In the genomic region with DNA sequence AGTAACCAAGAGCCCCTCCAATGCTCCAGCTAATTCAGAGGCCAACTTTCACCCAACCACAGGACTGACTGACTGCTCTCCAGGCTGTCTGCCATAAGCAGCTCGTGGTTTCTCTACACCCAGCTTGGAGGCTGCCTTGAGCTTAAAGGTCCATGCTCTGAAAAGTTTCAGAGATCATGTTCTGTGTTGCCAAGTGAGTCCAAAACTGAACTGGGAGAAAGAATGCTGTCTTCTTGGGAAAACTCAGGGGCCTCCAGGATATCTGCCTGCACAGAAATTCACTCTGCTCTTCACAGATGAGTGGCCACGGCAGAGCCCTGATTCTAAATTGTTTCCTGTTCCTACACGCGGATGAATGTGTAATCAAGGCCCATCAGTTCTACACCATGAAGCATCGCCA, we compare ENCODE assay signal across 8 cellular contexts.
DNase-seq lines count a peak whose midpoint lies in the region; ATAC-seq and TF ChIP-seq lines count a peak whose summit lies in the region.

No MANE protein-coding gene starts in this region.

- H3K27me3 ChIP-seq in brain microvascular endothelial cell (replicated peaks), result no peaks in the 10 kb centered on the region

- no peaks in the 10 kb centered on the region for H3K36me3 ChIP-seq in brain microvascular endothelial cell (replicated peaks)

- H3K27ac ChIP-seq in brain microvascular endothelial cell, result no peak overlapping the region

- ATAC-seq in HG02885 (IDR thresholded peaks at IDR 0.05; ENCODE audit: poor library complexity, unreplicated experiment), result peak; percentile 25
- no peak for ATAC-seq in GM18861 (IDR thresholded peaks at IDR 0.05; ENCODE audit: unreplicated experiment)

- TF ChIP-seq CTCF in astrocyte of the spinal cord (IDR thresholded peaks at IDR 0.05; ENCODE audit: low read depth, low read length) (no peak), brain microvascular endothelial cell (IDR thresholded peaks at IDR 0.05; ENCODE audit: low read depth, low read length, missing control alignments) (no peak)

- H3K4me3 ChIP-seq in astrocyte of the spinal cord (ENCODE audit: low read depth, low read length), result no peak overlapping the region
- H3K4me3 ChIP-seq in brain microvascular endothelial cell (ENCODE audit: low read depth, low read length), result no peak overlapping the region

- DNase-seq in AG08396 (ENCODE audit: low spot score) (peak; percentile 23), astrocyte of the spinal cord (ENCODE audit: low read depth, low spot score) (peak; percentile 66), midbrain (lab: John Stamatoyannopoulos, UW) (peak; percentile 33), CD1c-positive myeloid dendritic cell (ENCODE audit: extremely low spot score) (no peak), brain microvascular endothelial cell (no peak), NCI-H774 (lab: John Stamatoyannopoulos, UW) (no peak)

- in situ Hi-C loops in astrocyte of the spinal cord (cut with HindIII; ENCODE audit: low sequenced_read_pairs) (no loop called here), brain microvascular endothelial cell (cut with HindIII; ENCODE audit: low pct_ligation_motif_present, low sequenced_read_pairs) (no loop called here)

Comparison
In these comparisons a context has a peak if more than half of its experiments do, and no peak if none do; other contexts are left out.
1. DNase-seq: peak in AG08396 (single experiment), astrocyte of the spinal cord (single experiment) and midbrain (single experiment); none in CD1c-positive myeloid dendritic cell (single experiment), brain microvascular endothelial cell (single experiment) and NCI-H774 (single experiment).